In genomic region chr3:52246264-52246620, GRCh38 we compare ENCODE assay signal across 9 cellular contexts. TPM values are rescaled to one million over a fixed set of nuclear protein-coding genes. Genes with fewer than 3 reads are reported as not detected.
A peak's percentile ranks its signal among the peaks of the same experiment; 100 is the strongest.
DNase-seq lines count a peak whose midpoint lies in the region; ATAC-seq and TF ChIP-seq lines count a peak whose summit lies in the region.
"Had no signal": no experiment of that assay in that cellular context is flagged by ENCODE, and none has a peak within 500 bp of the region (broad histone marks: within the 10 kb centered on the region; RNA-seq: fewer than 3 reads in every experiment).

No MANE protein-coding gene starts in this region.

- intact Hi-C loops in prostate gland (cut with DNase I) = no loop called here

- DNase-seq in SJSA1 (ENCODE audit: low read depth in 1 of 2, low spot score in 2 of 2) (no peak), fibroblast of villous mesenchyme (ENCODE audit: low read depth) (no peak), prostate gland (ENCODE audit: low spot score) (no peak), HuH-7 (ENCODE audit: low spot score) (no peak), HT-29 (ENCODE audit: low spot score) (no peak), SHP77 (lab: John Stamatoyannopoulos, UW) (no peak)

- H3K4me3 ChIP-seq in SJSA1 = peak overlapping the region; percentile 53
- H3K4me3 ChIP-seq in fibroblast of villous mesenchyme (ENCODE audit: low read depth, low read length) = peak overlapping the region; percentile 60
- peak overlapping the region; percentile 59 to 62 for H3K4me3 ChIP-seq in prostate gland

- WGBS in prostate gland = 16% methylated on average over 8 of the region's 8 CpGs

- H3K27me3 ChIP-seq in SJSA1 (replicated peaks) = no peaks in the 10 kb centered on the region
- H3K27me3 ChIP-seq in prostate gland (replicated peaks; ENCODE audit: insufficient read depth) = no peaks in the 10 kb centered on the region

- no peak for ATAC-seq in HG03469 (IDR thresholded peaks at IDR 0.05; ENCODE audit: unreplicated experiment)

- H3K9me3 ChIP-seq in ES-I3 (ENCODE audit: control insufficient read depth, insufficient read depth, low read length) (0 out of 2 replicates have a peak, but pooled peaks cover 3% of the 10 kb centered on the region), SJSA1 (replicated peaks) (no peaks in the 10 kb centered on the region), prostate gland (no peaks in the 10 kb centered on the region)

- TF ChIP-seq CTCF in fibroblast of villous mesenchyme (IDR thresholded peaks at IDR 0.05; ENCODE audit: insufficient read depth, low read depth, low read length) (no peak), prostate gland (IDR thresholded peaks at IDR 0.05) (no peak)

- TF ChIP-seq POLR2A in prostate gland (IDR thresholded peaks at IDR 0.05) = no peak

- H3K4me1 ChIP-seq in ES-I3 (ENCODE audit: insufficient read depth, low read length) (0 out of 2 replicates have a peak, but pooled peaks cover 4% of the 10 kb centered on the region), SJSA1 (replicated peaks) (peaks cover 26% of the 10 kb centered on the region), prostate gland (replicated peaks) (no peaks in the 10 kb centered on the region)

- H3K9ac ChIP-seq in ES-I3 (ENCODE audit: low read depth, low read length) = peak overlapping the region; percentile 65

- H3K27ac ChIP-seq in SJSA1 (peak overlapping the region; percentile 21; the same call in 1 of the 2 replicates), prostate gland (peak overlapping the region; percentile 74 to 76)

- H3K36me3 ChIP-seq in ES-I3 (ENCODE audit: insufficient read depth, low read length) = no peaks in the 10 kb centered on the region
- peaks cover 34% of the 10 kb centered on the region for H3K36me3 ChIP-seq in SJSA1
- H3K36me3 ChIP-seq in prostate gland = no peaks in the 10 kb centered on the region

RNA-seq across cellular contexts. Expression of gene PPM1M, which starts 0.7 kb away (rescaled TPM):
- 5.5 and 7.7 TPM in 2 replicates for total RNA-seq in SJSA1 (2014; rRNA removed; shearing (Covaris generic))
- total RNA-seq in fibroblast of villous mesenchyme (19.0 and 20.3 TPM in 2 replicates), prostate gland (10 to 100 TPM; 22.4 to 33.2 TPM)
- total RNA-seq in HT-29 (2014; rRNA removed; shearing (Covaris generic)) = 4.0 and 4.2 TPM in 2 replicates

RNA-seq across cellular contexts. Expression of gene TWF2, which starts 7.3 kb away (rescaled TPM):
- 61.1 and 66.5 TPM in 2 replicates for total RNA-seq in SJSA1 (2014; rRNA removed; shearing (Covaris generic))
- total RNA-seq in fibroblast of villous mesenchyme (75.6 and 130 TPM in 2 replicates), prostate gland (10 to 100 TPM; 60.9 to 65.5 TPM)
- 80.5 and 85.4 TPM in 2 replicates for total RNA-seq in HT-29 (2014; rRNA removed; shearing (Covaris generic))

RNA-seq across cellular contexts. Expression of gene TLR9, which starts 20.8 kb away (rescaled TPM):
- not detected in 2 replicates for total RNA-seq in SJSA1 (2014; rRNA removed; shearing (Covaris generic))
- total RNA-seq in fibroblast of villous mesenchyme (not detected in 2 replicates), prostate gland (under 1 TPM in 1 of 2 donors, not detected in 1; 0.17 TPM)
- not detected in 2 replicates for total RNA-seq in HT-29 (2014; rRNA removed; shearing (Covaris generic))
- total RNA-seq: dermis microvascular lymphatic vessel endothelial cell had no signal

RNA-seq across cellular contexts. Expression of gene WDR82, which starts 32.2 kb away (rescaled TPM):
- total RNA-seq in SJSA1 (2014; rRNA removed; shearing (Covaris generic)) = 24.1 and 37.0 TPM in 2 replicates
- total RNA-seq in fibroblast of villous mesenchyme (51.2 and 68.2 TPM in 2 replicates), prostate gland (10 to 100 TPM; 52.4 to 86.9 TPM)
- 16.4 and 18.9 TPM in 2 replicates for total RNA-seq in HT-29 (2014; rRNA removed; shearing (Covaris generic))

RNA-seq across cellular contexts. Expression of gene GLYCTK, which starts 41.4 kb away (rescaled TPM):
- total RNA-seq in SJSA1 (2014; rRNA removed; shearing (Covaris generic)) = 3.7 and 6.1 TPM in 2 replicates
- 6.9 and 13.5 TPM in 2 replicates for total RNA-seq in fibroblast of villous mesenchyme
- total RNA-seq in prostate gland = 10 to 100 TPM in 1 of 2 donors, 1 to 10 TPM in 1; 7.3 to 12.2 TPM
- total RNA-seq in HT-29 (2014; rRNA removed; shearing (Covaris generic)) = 23.0 and 29.0 TPM in 2 replicates
